In the genomic region with DNA sequence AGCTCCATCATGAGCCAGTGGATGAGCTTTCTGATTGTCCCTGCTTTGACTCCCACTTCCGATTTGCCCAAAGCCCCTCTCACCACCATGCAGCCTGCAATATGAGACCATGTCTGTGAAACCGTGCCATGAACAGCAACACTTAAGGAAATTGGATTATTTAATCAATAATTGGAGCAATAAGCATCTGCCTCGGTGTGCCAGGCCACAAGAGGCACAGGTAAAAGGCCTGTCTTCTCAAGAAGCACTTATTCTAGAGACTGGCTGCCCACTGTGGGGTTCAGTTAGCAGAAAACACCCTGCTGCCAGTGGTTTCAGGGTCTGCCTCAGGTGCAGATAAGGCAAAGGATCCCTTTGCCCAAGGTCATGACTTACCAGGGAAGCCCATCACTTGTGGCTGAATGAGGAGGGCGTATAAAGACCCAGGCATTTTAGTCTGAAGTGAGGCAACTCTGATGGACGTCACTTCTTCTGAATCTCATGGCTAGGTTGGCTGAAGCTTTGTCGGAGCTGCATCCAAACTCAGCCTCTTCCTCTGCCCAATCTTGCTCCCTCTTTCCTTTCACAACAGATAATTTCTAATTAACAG, we compare ENCODE assay signal across 12 cellular contexts. TPM values are rescaled to one million over a fixed set of nuclear protein-coding genes. Genes with fewer than 3 reads are reported as not detected.
A peak's percentile ranks its signal among the peaks of the same experiment; 100 is the strongest.
DNase-seq lines count a peak whose midpoint lies in the region; ATAC-seq and TF ChIP-seq lines count a peak whose summit lies in the region.
"Had no signal": no experiment of that assay in that cellular context is flagged by ENCODE, and none has a peak within 500 bp of the region (broad histone marks: within the 10 kb centered on the region; RNA-seq: fewer than 3 reads in every experiment).

No MANE protein-coding gene starts in this region.

- H3F3A ChIP-seq in Loucy (ENCODE audit: low read depth) (peaks cover 19% of the 10 kb centered on the region), neural progenitor cell (ENCODE audit: low read depth) (peaks cover 27% of the 10 kb centered on the region)

- H3K4me1 ChIP-seq in Loucy (ENCODE audit: insufficient read depth, low read length, poor library complexity, severe bottlenecking) (peaks cover 79% of the 10 kb centered on the region), neural progenitor cell (peaks cover 33% of the 10 kb centered on the region)

- H3K4me3 ChIP-seq in GM06990 (replicated peaks; ENCODE audit: low read depth, low read length) (no peak overlapping the region; the same call in 1 of the 2 replicates), Loucy (ENCODE audit: low read length, poor library complexity, severe bottlenecking) (peak overlapping the region; percentile 3), neural progenitor cell (no peak overlapping the region)
- H3K4me3 ChIP-seq: body of pancreas, right atrium auricular region had no signal

- H3K27ac Mint-ChIP-seq in activated T-helper 2 cell treated with anti-CD3 and anti-CD28 coated beads, Interferon-gamma antibody, Interleukin-2, Interleukin-4, amounts not matched to agents 10 μg/mL and 5 μg/mL and 100 μg/mL, durations not matched to agents 14 hours and 24 hours and 36 hours: peak overlapping the region; percentile 93
- H3K27ac Mint-ChIP-seq in neural progenitor cell: peak overlapping the region; percentile 77
- no peak overlapping the region for H3K27ac Mint-ChIP-seq in glutamatergic neuron (ENCODE audit: unreplicated experiment)

- H3K4me2 ChIP-seq in Loucy (ENCODE audit: low read depth, low read length, poor library complexity, severe bottlenecking) (peak overlapping the region; percentile 80), neural progenitor cell (peak overlapping the region; percentile 61)

- no peaks in the 10 kb centered on the region for H3K36me3 ChIP-seq in GM06990 (ENCODE audit: control insufficient read depth, insufficient read depth, low read length)
- H3K36me3 ChIP-seq in Loucy (ENCODE audit: insufficient read depth, low read length): no peaks in the 10 kb centered on the region
- H3K36me3 ChIP-seq in neural progenitor cell: no peaks in the 10 kb centered on the region
- H3K36me3 ChIP-seq: right atrium auricular region had no signal

- H3K4me3 Mint-ChIP-seq in activated T-helper 2 cell treated with anti-CD3 and anti-CD28 coated beads, Interferon-gamma antibody, Interleukin-2, Interleukin-4, amounts not matched to agents 10 μg/mL and 5 μg/mL and 100 μg/mL, durations not matched to agents 14 hours and 24 hours and 36 hours (ENCODE audit: low read depth): peak overlapping the region; percentile 41
- H3K4me3 Mint-ChIP-seq in neural progenitor cell (no peak overlapping the region), glutamatergic neuron (ENCODE audit: unreplicated experiment) (no peak overlapping the region)

- peak overlapping the region; percentile 76 for H3K9ac ChIP-seq in Loucy (ENCODE audit: low read depth, low read length, poor library complexity, severe bottlenecking)
- no peak overlapping the region for H3K9ac ChIP-seq in neural progenitor cell

- H3K9me3 ChIP-seq in Loucy (ENCODE audit: insufficient read depth, low read depth, low read length) (no peaks in the 10 kb centered on the region), neural progenitor cell (ENCODE audit: low read depth) (no peaks in the 10 kb centered on the region)
- H3K9me3 ChIP-seq: body of pancreas, right atrium auricular region had no signal

- no peaks in the 10 kb centered on the region for H3K9me2 ChIP-seq in Loucy (replicated peaks; ENCODE audit: low read depth, low read length)

- peaks cover 8% of the 10 kb centered on the region; the same call in 1 of the 2 replicates for H3K79me2 ChIP-seq in Loucy (ENCODE audit: insufficient read depth, low read length)
- H3K79me2 ChIP-seq in neural progenitor cell (ENCODE audit: low read depth): no peaks in the 10 kb centered on the region

- peaks cover 86% of the 10 kb centered on the region for H3K4me1 Mint-ChIP-seq in activated T-helper 2 cell treated with anti-CD3 and anti-CD28 coated beads, Interferon-gamma antibody, Interleukin-2, Interleukin-4, amounts not matched to agents 10 μg/mL and 5 μg/mL and 100 μg/mL, durations not matched to agents 14 hours and 24 hours and 36 hours (ENCODE audit: low read depth)
- H3K4me1 Mint-ChIP-seq in neural progenitor cell (peaks cover 38% of the 10 kb centered on the region), glutamatergic neuron (ENCODE audit: low read depth, unreplicated experiment) (peaks cover 2% of the 10 kb centered on the region)

- no peaks in the 10 kb centered on the region for H3K27me3 Mint-ChIP-seq in activated T-helper 2 cell treated with anti-CD3 and anti-CD28 coated beads, Interferon-gamma antibody, Interleukin-2, Interleukin-4, amounts not matched to agents 10 μg/mL and 5 μg/mL and 100 μg/mL, durations not matched to agents 14 hours and 24 hours and 36 hours (ENCODE audit: low read depth)
- H3K27me3 Mint-ChIP-seq in neural progenitor cell (ENCODE audit: insufficient read depth, low read depth) (peaks cover 11% of the 10 kb centered on the region), glutamatergic neuron (ENCODE audit: unreplicated experiment) (peaks cover 3% of the 10 kb centered on the region)

- no peak overlapping the region for H2AFZ ChIP-seq in Loucy (ENCODE audit: low read length)
- H2AFZ ChIP-seq in neural progenitor cell (replicated peaks): peak overlapping the region; percentile 26

- ATAC-seq in GM21528 (IDR thresholded peaks at IDR 0.05; ENCODE audit: low FRiP score, unreplicated experiment): no peak
- ATAC-seq: body of pancreas had no signal

- intact Hi-C loops in activated T-helper 2 cell treated with anti-CD3 and anti-CD28 coated beads, Interferon-gamma antibody, Interleukin-2, Interleukin-4, amounts not matched to agents 10 μg/mL and 5 μg/mL and 100 μg/mL, durations not matched to agents 14 hours and 24 hours and 36 hours (cut with micrococcal nuclease): loop anchor here (2.0 to 10.0 kb wide), 2 partner anchors 80 to 254 kb away; a partner anchor contains a TSS

- TF ChIP-seq CTCF in GM06990 (IDR thresholded peaks at IDR 0.05; ENCODE audit: insufficient read depth, low read length, poor library complexity, severe bottlenecking) (no peak), Loucy (conservative IDR thresholded peaks at IDR 0.05; ENCODE audit: low read length) (no peak), neural progenitor cell (IDR thresholded peaks at IDR 0.05) (no peak), glutamatergic neuron (IDR thresholded peaks at IDR 0.05; ENCODE audit: partially characterized antibody, unreplicated experiment) (no peak)

- peaks cover 3% of the 10 kb centered on the region for H3K36me3 Mint-ChIP-seq in activated T-helper 2 cell treated with anti-CD3 and anti-CD28 coated beads, Interferon-gamma antibody, Interleukin-2, Interleukin-4, amounts not matched to agents 10 μg/mL and 5 μg/mL and 100 μg/mL, durations not matched to agents 14 hours and 24 hours and 36 hours (ENCODE audit: low read depth)
- H3K36me3 Mint-ChIP-seq in neural progenitor cell (no peaks in the 10 kb centered on the region), glutamatergic neuron (ENCODE audit: unreplicated experiment) (no peaks in the 10 kb centered on the region)

- H3K27me3 ChIP-seq in GM06990 (replicated peaks; ENCODE audit: control insufficient read depth, insufficient read depth, low read length): no peaks in the 10 kb centered on the region
- H3K27me3 ChIP-seq in Loucy (ENCODE audit: insufficient read depth, low read length, poor library complexity, severe bottlenecking): no peaks in the 10 kb centered on the region
- H3K27me3 ChIP-seq in neural progenitor cell: no peaks in the 10 kb centered on the region
- H3K27me3 ChIP-seq: body of pancreas, right atrium auricular region had no signal

- H3K9me3 Mint-ChIP-seq in activated T-helper 2 cell treated with anti-CD3 and anti-CD28 coated beads, Interferon-gamma antibody, Interleukin-2, Interleukin-4, amounts not matched to agents 10 μg/mL and 5 μg/mL and 100 μg/mL, durations not matched to agents 14 hours and 24 hours and 36 hours: peaks cover 4% of the 10 kb centered on the region
- H3K9me3 Mint-ChIP-seq in neural progenitor cell (peaks cover 5% of the 10 kb centered on the region), glutamatergic neuron (ENCODE audit: unreplicated experiment) (no peaks in the 10 kb centered on the region)

- peak overlapping the region; percentile 84 for H3K27ac ChIP-seq in neural progenitor cell
- H3K27ac ChIP-seq: body of pancreas, right atrium auricular region had no signal

- DNase-seq in GM06990 (ENCODE audit: extremely low read depth, insufficient read length): peak; percentile 38
- no peak for DNase-seq in activated T-helper 2 cell treated with anti-CD3 and anti-CD28 coated beads, Interferon-gamma antibody, Interleukin-2, Interleukin-4, amounts not matched to agents 10 μg/mL and 5 μg/mL and 100 μg/mL, durations not matched to agents 14 hours and 24 hours and 36 hours (ENCODE audit: low spot score)
- DNase-seq in neural progenitor cell (ENCODE audit: low spot score): no peak
- no peak for DNase-seq in glutamatergic neuron
- no peak for DNase-seq in NCI-H2029 treated with DMSO at 0.1 percent for 48 hours (lab: John Stamatoyannopoulos, UW)
- DNase-seq: body of pancreas, foreskin fibroblast, NCI-H226 had no signal

- H4K20me1 ChIP-seq in Loucy (ENCODE audit: insufficient read depth, low read length, poor library complexity, severe bottlenecking): no peaks in the 10 kb centered on the region
- no peaks in the 10 kb centered on the region for H4K20me1 ChIP-seq in neural progenitor cell (ENCODE audit: low read depth)

RNA-seq across cellular contexts. Expression of a gene that starts 7.1 kb away (rescaled TPM):
- total RNA-seq in activated T-helper 2 cell treated with anti-CD3 and anti-CD28 coated beads, Interferon-gamma antibody, Interleukin-2, Interleukin-4, amounts not matched to agents 10 μg/mL and 5 μg/mL and 100 μg/mL, durations not matched to agents 14 hours and 24 hours and 36 hours: 1.3 and 1.8 TPM in 2 replicates
- total RNA-seq in neural progenitor cell (ENCODE audit: low replicate concordance) (not detected in 2 replicates), glutamatergic neuron (ENCODE audit: unreplicated experiment) (not detected)
- total RNA-seq: body of pancreas had no signal

RNA-seq across cellular contexts. Expression of a gene that starts 19.9 kb away (rescaled TPM):
- total RNA-seq in activated T-helper 2 cell treated with anti-CD3 and anti-CD28 coated beads, Interferon-gamma antibody, Interleukin-2, Interleukin-4, amounts not matched to agents 10 μg/mL and 5 μg/mL and 100 μg/mL, durations not matched to agents 14 hours and 24 hours and 36 hours: 139 and 143 TPM in 2 replicates
- total RNA-seq in neural progenitor cell (ENCODE audit: low replicate concordance): not detected in 2 replicates
- not detected for total RNA-seq in glutamatergic neuron (ENCODE audit: unreplicated experiment)
- total RNA-seq: RPMI7951 had no signal

Comparison
In these comparisons a context has a peak if more than half of its experiments do, and no peak if none do; other contexts are left out.
1. RNA of a gene that starts 19.9 kb away (total RNA-seq): 139 to 143 TPM in activated T-helper 2 cell treated with anti-CD3 and anti-CD28 coated beads, Interferon-gamma antibody, Interleukin-2, Interleukin-4, amounts not matched to agents 10 μg/mL and 5 μg/mL and 100 μg/mL, durations not matched to agents 14 hours and 24 hours and 36 hours; not detected in neural progenitor cell and not detected in glutamatergic neuron (single experiment); every median in the first group is over 100 times any median in the second.